Comparison of ENCODE assay signal across 21 cellular contexts in genomic region chr22:49772692-49773091, GRCh38. TPM values are rescaled to one million over a fixed set of nuclear protein-coding genes. Genes with fewer than 3 reads are reported as not detected.
A peak's percentile ranks its signal among the peaks of the same experiment; 100 is the strongest.
DNase-seq lines count a peak whose midpoint lies in the region; ATAC-seq and TF ChIP-seq lines count a peak whose summit lies in the region.
"Had no signal": no experiment of that assay in that cellular context is flagged by ENCODE, and none has a peak within 500 bp of the region (broad histone marks: within the 10 kb centered on the region; RNA-seq: fewer than 3 reads in every experiment).

No MANE protein-coding gene starts in this region.

- H4K20me1 ChIP-seq in BLaER1 treated with 17β-estradiol and CSF1 and Interleukin-3, amounts not matched to agents 10 nM and 100 nM = peaks cover 24 to 97% (median 78%) of the 10 kb centered on the region in 11 experiments
- H4K20me1 ChIP-seq in DND-41 (ENCODE audit: insufficient read depth, low read length) = peaks cover 55% of the 10 kb centered on the region

- H3K4me2 ChIP-seq in BLaER1 treated with 17β-estradiol and CSF1 and Interleukin-3, amounts not matched to agents 10 nM and 100 nM = peak overlapping the region in 10 of 11 experiments; percentile 10 to 92 (median 76); a peak in 18 of 22 replicates
- H3K4me2 ChIP-seq in DND-41 (ENCODE audit: insufficient read depth, low read length) = no peak overlapping the region

- H3K9ac ChIP-seq in BLaER1 treated with 17β-estradiol and CSF1 and Interleukin-3, amounts not matched to agents 10 nM and 100 nM = peak overlapping the region in 5 of 11 experiments; percentile 43 to 75 (median 62); a peak in 7 of 22 replicates
- no peak overlapping the region for H3K9ac ChIP-seq in DND-41 (ENCODE audit: low read depth, low read length)
- H3K9ac ChIP-seq: GM23248 had no signal

- peak overlapping the region; percentile 39 for H3K27ac Mint-ChIP-seq in activated CD8-positive, alpha-beta T cell treated with anti-CD3 and anti-CD28 coated beads, Interleukin-2, amount 10 ng/mL, durations not matched to agents 7 days and 5 days
- H3K27ac Mint-ChIP-seq in naive B cell = peak overlapping the region in 3 of 6 donors; percentile 34 to 80 (median 39)

- H3K4me3 ChIP-seq in BLaER1 treated with 17β-estradiol and CSF1 and Interleukin-3, amounts not matched to agents 10 nM and 100 nM = peak overlapping the region in 3 of 10 experiments; percentile 8 to 25 (median 21); a peak in 1 of 20 replicates
- no peak overlapping the region for H3K4me3 ChIP-seq in DND-41 (ENCODE audit: low read depth in 1 of 2, low read length in 2 of 2)
- H3K4me3 ChIP-seq: GM23248, K562, SJCRH30 had no signal

- peak; percentile 67 for ATAC-seq in DND-41 (ENCODE audit: insufficient read depth, low read depth)
- no peak for ATAC-seq in activated CD8-positive, alpha-beta T cell treated with anti-CD3 and anti-CD28 coated beads, Interleukin-2, amount 10 ng/mL, durations not matched to agents 7 days and 5 days
- ATAC-seq in naive B cell (ENCODE audit: low read depth in 2 of 2) = peak; percentile 25 to 36
- ATAC-seq in GM18511 (IDR thresholded peaks at IDR 0.05; ENCODE audit: unreplicated experiment) = no peak
- ATAC-seq: K562 had no signal

- peaks cover 31% of the 10 kb centered on the region for H3K4me1 Mint-ChIP-seq in activated CD8-positive, alpha-beta T cell treated with anti-CD3 and anti-CD28 coated beads, Interleukin-2, amount 10 ng/mL, durations not matched to agents 7 days and 5 days (ENCODE audit: low read depth)
- peaks cover 0 to 20% (median 8%) of the 10 kb centered on the region in 3 donors for H3K4me1 Mint-ChIP-seq in naive B cell
- H3K4me1 Mint-ChIP-seq: CD14-positive monocyte had no signal

- no peaks in the 10 kb centered on the region for H3K9me3 Mint-ChIP-seq in activated CD8-positive, alpha-beta T cell treated with anti-CD3 and anti-CD28 coated beads, Interleukin-2, amount 10 ng/mL, durations not matched to agents 7 days and 5 days (ENCODE audit: insufficient read depth)
- H3K9me3 Mint-ChIP-seq in naive B cell = no peaks in the 10 kb centered on the region

- no peak for TF ChIP-seq CTCF in DND-41 (IDR thresholded peaks at IDR 0.05; ENCODE audit: borderline replicate concordance, extremely low read depth, low read length, poor library complexity, severe bottlenecking)

- no peaks in the 10 kb centered on the region for H3K27me3 ChIP-seq in BLaER1 treated with 17β-estradiol and CSF1 and Interleukin-3, amounts not matched to agents 10 nM and 100 nM
- no peaks in the 10 kb centered on the region for H3K27me3 ChIP-seq in DND-41 (ENCODE audit: insufficient read depth, low read length, poor library complexity)
- H3K27me3 ChIP-seq: SJCRH30 had no signal

- H3K4me3 Mint-ChIP-seq in activated CD8-positive, alpha-beta T cell treated with anti-CD3 and anti-CD28 coated beads, Interleukin-2, amount 10 ng/mL, durations not matched to agents 7 days and 5 days = no peak overlapping the region
- H3K4me3 Mint-ChIP-seq in naive B cell = peak overlapping the region in 2 of 8 donors; percentile 15 to 72
- H3K4me3 Mint-ChIP-seq: CD14-positive monocyte had no signal

- no peaks in the 10 kb centered on the region for H3K79me2 ChIP-seq in DND-41 (ENCODE audit: insufficient read depth, low read length)

- H3K9me3 ChIP-seq in BLaER1 treated with 17β-estradiol and CSF1 and Interleukin-3, amounts not matched to agents 10 nM and 100 nM (replicated peaks in 1 of 11) = no peaks in the 10 kb centered on the region
- H3K9me3 ChIP-seq in DND-41 (ENCODE audit: insufficient read depth, low read length, severe bottlenecking) = no peaks in the 10 kb centered on the region
- H3K9me3 ChIP-seq: SJCRH30 had no signal

- H3K27me3 Mint-ChIP-seq in activated CD8-positive, alpha-beta T cell treated with anti-CD3 and anti-CD28 coated beads, Interleukin-2, amount 10 ng/mL, durations not matched to agents 7 days and 5 days (ENCODE audit: low read depth) = no peaks in the 10 kb centered on the region
- no peaks in the 10 kb centered on the region for H3K27me3 Mint-ChIP-seq in naive B cell

- peak overlapping the region in 7 of 11 experiments; percentile 8 to 79 (median 77); a peak in 12 of 22 replicates for H3K27ac ChIP-seq in BLaER1 treated with 17β-estradiol and CSF1 and Interleukin-3, amounts not matched to agents 10 nM and 100 nM
- peak overlapping the region; percentile 14; the same call in 1 of the 2 replicates for H3K27ac ChIP-seq in DND-41 (ENCODE audit: low read length)
- H3K27ac ChIP-seq: GM23248, SJCRH30 had no signal

- CTCF ChIA-PET in activated CD8-positive, alpha-beta T cell treated with anti-CD3 and anti-CD28 coated beads, Interleukin-2, amount 10 ng/mL, durations not matched to agents 7 days and 5 days (lab: Charles Lee) = interaction anchor here (2.4 kb wide), 1 partner anchor 258 kb away, joined by 6 read pairs; no protein-coding TSS in a partner anchor

- H3K36me3 Mint-ChIP-seq in activated CD8-positive, alpha-beta T cell treated with anti-CD3 and anti-CD28 coated beads, Interleukin-2, amount 10 ng/mL, durations not matched to agents 7 days and 5 days (ENCODE audit: low read depth) = peaks cover 32% of the 10 kb centered on the region
- peaks cover 8 to 11% of the 10 kb centered on the region in 2 donors for H3K36me3 Mint-ChIP-seq in naive B cell

- peaks cover 39 to 59% (median 46%) of the 10 kb centered on the region in 11 experiments for H3K36me3 ChIP-seq in BLaER1 treated with 17β-estradiol and CSF1 and Interleukin-3, amounts not matched to agents 10 nM and 100 nM
- peaks cover 51% of the 10 kb centered on the region for H3K36me3 ChIP-seq in DND-41 (ENCODE audit: insufficient read depth, low read length)

- peak; percentile 69 for DNase-seq in DND-41
- no peak for DNase-seq in activated CD8-positive, alpha-beta T cell treated with anti-CD3 and anti-CD28 coated beads, Interleukin-2, amount 10 ng/mL, durations not matched to agents 7 days and 5 days
- peak; percentile 23 for DNase-seq in naive B cell
- DNase-seq in C1 segment of cervical spinal cord (lab: John Stamatoyannopoulos, UW) = no peak
- DNase-seq in NCI-H774 (lab: John Stamatoyannopoulos, UW) = no peak
- DNase-seq: COR-L47, DMS 273 treated with DMSO at 0.1 percent for 48 hours, GM23248, HCEC 1CT, MV-4-11, NCI-H1417, NCI-H187 treated with DMSO at 0.1 percent for 48 hours, NCI-H2227 treated with DMSO at 0.1 percent for 48 hours, NCI-H510A treated with DMSO at 0.1 percent for 48 hours, NCI-H82, RPMI8226, SJCRH30 had no signal

- H2AFZ ChIP-seq in DND-41 (ENCODE audit: low read depth, low read length) = no peak overlapping the region
- H2AFZ ChIP-seq: GM23248 had no signal

- H3K4me1 ChIP-seq in BLaER1 treated with 17β-estradiol and CSF1 and Interleukin-3, amounts not matched to agents 10 nM and 100 nM = peaks cover 9 to 99% (median 96%) of the 10 kb centered on the region in 10 experiments; a peak in 19 of 20 replicates
- H3K4me1 ChIP-seq in DND-41 (ENCODE audit: insufficient read depth, low read length) = peaks cover 28% of the 10 kb centered on the region

- POLR2A ChIA-PET in activated CD8-positive, alpha-beta T cell treated with anti-CD3 and anti-CD28 coated beads, Interleukin-2, amount 10 ng/mL, durations not matched to agents 7 days and 5 days (lab: Charles Lee) = no interaction called here

RNA-seq across cellular contexts. Expression of gene BRD1, which starts 55.0 kb away (rescaled TPM):
- total RNA-seq in activated CD8-positive, alpha-beta T cell treated with anti-CD3 and anti-CD28 coated beads, Interleukin-2, amount 10 ng/mL, durations not matched to agents 7 days and 5 days = 10 to 100 TPM; 43.0 to 44.3 TPM
- 1 to 10 TPM in 5 of 6 donors, under 1 TPM in 1; 0.23 to 3.0 (median 1.8) TPM for polyA plus RNA-seq in naive B cell (ENCODE audit: low read depth in 6 of 6)

Comparison
In these comparisons a context has a peak if more than half of its experiments do, and no peak if none do; other contexts are left out.
1. ATAC-seq: peak in DND-41 (single experiment) and naive B cell (2 of 2); none in activated CD8-positive, alpha-beta T cell treated with anti-CD3 and anti-CD28 coated beads, Interleukin-2, amount 10 ng/mL, durations not matched to agents 7 days and 5 days (single experiment) and GM18511 (single experiment).
2. DNase-seq: peak in DND-41 (single experiment) and naive B cell (single experiment); none in activated CD8-positive, alpha-beta T cell treated with anti-CD3 and anti-CD28 coated beads, Interleukin-2, amount 10 ng/mL, durations not matched to agents 7 days and 5 days (single experiment), C1 segment of cervical spinal cord (0 of 14) and NCI-H774 (single experiment).